18 cellular contexts compared by ENCODE assay signal in the genomic region with DNA sequence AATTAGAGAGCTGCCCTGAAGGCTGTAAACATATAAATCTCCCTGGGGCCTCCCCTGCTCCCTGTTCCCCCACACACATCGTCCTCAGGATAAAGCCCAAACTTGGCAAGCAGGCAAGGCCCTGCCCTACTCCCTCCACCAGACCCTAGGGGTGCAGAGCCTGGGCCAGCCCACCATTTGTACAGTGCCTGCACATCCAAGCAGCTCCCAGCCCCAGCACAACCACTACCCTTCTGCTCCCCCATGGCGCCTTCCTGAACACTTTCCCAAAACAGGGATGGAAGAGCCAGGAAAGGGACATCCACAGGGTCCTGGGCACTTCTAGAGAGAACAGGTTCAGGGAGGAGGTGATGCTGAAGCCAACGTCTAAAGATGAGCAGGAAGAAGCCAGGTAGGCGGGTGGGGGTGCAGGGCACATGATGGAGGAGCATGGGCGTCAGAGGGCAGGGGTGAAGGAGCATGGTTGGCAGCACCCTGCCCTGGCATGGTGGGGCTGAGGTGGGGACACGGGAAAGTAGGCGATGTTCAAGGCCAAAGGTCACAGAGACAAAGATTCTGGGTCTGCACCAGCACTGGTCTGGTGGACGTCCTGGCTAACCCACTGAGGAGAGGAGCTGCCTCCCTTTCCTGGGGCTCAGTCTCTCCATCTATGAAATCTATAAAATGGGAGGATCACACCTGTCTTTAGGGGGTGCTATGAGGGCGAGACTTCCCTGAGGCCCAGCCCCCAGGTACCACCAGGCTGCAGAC.
DNase-seq lines count a peak whose midpoint lies in the region; ATAC-seq and TF ChIP-seq lines count a peak whose summit lies in the region.
"Had no signal": no experiment of that assay in that cellular context is flagged by ENCODE, and none has a peak within 500 bp of the region (broad histone marks: within the 10 kb centered on the region; RNA-seq: fewer than 3 reads in every experiment).

No MANE protein-coding gene starts in this region.

- H3K27me3 ChIP-seq in WERI-Rb-1 (ENCODE audit: insufficient read depth, low read depth, severe bottlenecking) = no peaks in the 10 kb centered on the region
- H3K27me3 ChIP-seq: SJCRH30 had no signal

- DNase-seq in activated naive CD8-positive, alpha-beta T cell treated with anti-CD3 and anti-CD28 coated beads, Interleukin-2, amount 10 ng/mL, durations not matched to agents 7 days and 5 days = peak; percentile 23
- no peak for DNase-seq in activated naive CD8-positive, alpha-beta T cell treated with anti-CD3 and anti-CD28 coated beads, Interleukin-2, amount 50 U/mL, for 24 hours
- peak; percentile 7 for DNase-seq in WERI-Rb-1
- peak in 1 of 2 experiments; percentile 34 for DNase-seq in mesothelial cell of epicardium (ENCODE audit: low spot score in 2 of 2, unreplicated experiment in 2 of 2)
- DNase-seq in type B pancreatic cell (ENCODE audit: extremely low spot score, unreplicated experiment) = peak; percentile 48
- DNase-seq in amygdala (lab: John Stamatoyannopoulos, UW) = no peak
- no peak for DNase-seq in DMS53 (lab: John Stamatoyannopoulos, UW)
- DNase-seq: activated gamma-delta T cell treated with Interleukin-2 at 50 U/mL for 16 hours; effector memory CD8-positive, alpha-beta T cell; immature natural killer cell; lower lobe of right lung; NCI-H1436; NCI-H2171; PC-3; stimulated activated CD4-positive, alpha-beta T cell treated with anti-CD3 and anti-CD28 coated beads, Interleukin-2, amount 100 ng/mL, for 48 hours had no signal

- no peak overlapping the region for H3K4me3 ChIP-seq in WERI-Rb-1 (ENCODE audit: low read depth, low read length)
- H3K4me3 ChIP-seq: lower lobe of right lung, SJCRH30 had no signal

- peaks cover 2% of the 10 kb centered on the region for H3K27me3 Mint-ChIP-seq in activated naive CD8-positive, alpha-beta T cell treated with anti-CD3 and anti-CD28 coated beads, Interleukin-2, amount 10 ng/mL, durations not matched to agents 7 days and 5 days
- H3K27me3 Mint-ChIP-seq in activated naive CD8-positive, alpha-beta T cell treated with anti-CD3 and anti-CD28 coated beads, Interleukin-2, amount 50 U/mL, for 24 hours = no peaks in the 10 kb centered on the region
- H3K27me3 Mint-ChIP-seq in mesothelial cell of epicardium (ENCODE audit: low read depth) (no peaks in the 10 kb centered on the region), type B pancreatic cell (no peaks in the 10 kb centered on the region)
- H3K27me3 Mint-ChIP-seq: effector memory CD8-positive, alpha-beta T cell had no signal

- H3K9me3 Mint-ChIP-seq in activated naive CD8-positive, alpha-beta T cell treated with anti-CD3 and anti-CD28 coated beads, Interleukin-2, amount 10 ng/mL, durations not matched to agents 7 days and 5 days = no peaks in the 10 kb centered on the region
- no peaks in the 10 kb centered on the region for H3K9me3 Mint-ChIP-seq in activated naive CD8-positive, alpha-beta T cell treated with anti-CD3 and anti-CD28 coated beads, Interleukin-2, amount 50 U/mL, for 24 hours
- H3K9me3 Mint-ChIP-seq in mesothelial cell of epicardium = peaks cover 4% of the 10 kb centered on the region
- no peaks in the 10 kb centered on the region for H3K9me3 Mint-ChIP-seq in type B pancreatic cell
- H3K9me3 Mint-ChIP-seq: CD8-positive, alpha-beta T cell; effector memory CD8-positive, alpha-beta T cell; immature natural killer cell had no signal

- no peaks in the 10 kb centered on the region for H3K36me3 ChIP-seq in WERI-Rb-1
- H3K36me3 ChIP-seq: lower lobe of right lung, SJCRH30 had no signal

- ATAC-seq in activated naive CD8-positive, alpha-beta T cell treated with anti-CD3 and anti-CD28 coated beads, Interleukin-2, amount 10 ng/mL, durations not matched to agents 7 days and 5 days (ENCODE audit: low read depth) = no peak
- ATAC-seq in activated naive CD8-positive, alpha-beta T cell treated with anti-CD3 and anti-CD28 coated beads, Interleukin-2, amount 50 U/mL, for 24 hours = no peak
- no peak for ATAC-seq in GM21447 (IDR thresholded peaks at IDR 0.05; ENCODE audit: unreplicated experiment)
- ATAC-seq: CD8-positive, alpha-beta T cell; effector memory CD8-positive, alpha-beta T cell; PC-3 had no signal

- no peaks in the 10 kb centered on the region for H3K9me3 ChIP-seq in WERI-Rb-1 (ENCODE audit: severe bottlenecking)
- H3K9me3 ChIP-seq: lower lobe of right lung, SJCRH30 had no signal

- no peak overlapping the region for H3K4me3 Mint-ChIP-seq in activated naive CD8-positive, alpha-beta T cell treated with anti-CD3 and anti-CD28 coated beads, Interleukin-2, amount 10 ng/mL, durations not matched to agents 7 days and 5 days
- H3K4me3 Mint-ChIP-seq in activated naive CD8-positive, alpha-beta T cell treated with anti-CD3 and anti-CD28 coated beads, Interleukin-2, amount 50 U/mL, for 24 hours = no peak overlapping the region
- H3K4me3 Mint-ChIP-seq in mesothelial cell of epicardium (no peak overlapping the region), type B pancreatic cell (no peak overlapping the region)
- H3K4me3 Mint-ChIP-seq: CD8-positive, alpha-beta T cell; effector memory CD8-positive, alpha-beta T cell; immature natural killer cell had no signal

- peak overlapping the region; percentile 38 for H3K27ac Mint-ChIP-seq in activated naive CD8-positive, alpha-beta T cell treated with anti-CD3 and anti-CD28 coated beads, Interleukin-2, amount 10 ng/mL, durations not matched to agents 7 days and 5 days
- no peak overlapping the region for H3K27ac Mint-ChIP-seq in activated naive CD8-positive, alpha-beta T cell treated with anti-CD3 and anti-CD28 coated beads, Interleukin-2, amount 50 U/mL, for 24 hours
- H3K27ac Mint-ChIP-seq in mesothelial cell of epicardium (peak overlapping the region; percentile 92), type B pancreatic cell (peak overlapping the region; percentile 46)
- H3K27ac Mint-ChIP-seq: CD8-positive, alpha-beta T cell; effector memory CD8-positive, alpha-beta T cell; immature natural killer cell had no signal

- POLR2A ChIA-PET in activated naive CD8-positive, alpha-beta T cell treated with anti-CD3 and anti-CD28 coated beads, Interleukin-2, amount 10 ng/mL, durations not matched to agents 7 days and 5 days (lab: Charles Lee) = no interaction called here

- H3K27ac ChIP-seq in WERI-Rb-1 = no peak overlapping the region
- H3K27ac ChIP-seq: lower lobe of right lung, SJCRH30 had no signal

- no peak for TF ChIP-seq CTCF in WERI-Rb-1 (IDR thresholded peaks at IDR 0.05; ENCODE audit: low read depth, low read length)
- TF ChIP-seq CTCF in mesothelial cell of epicardium (IDR thresholded peaks at IDR 0.05; ENCODE audit: unreplicated experiment) = no peak
- TF ChIP-seq CTCF in type B pancreatic cell (conservative IDR thresholded peaks at IDR 0.05) = no peak

- H3K4me1 Mint-ChIP-seq in activated naive CD8-positive, alpha-beta T cell treated with anti-CD3 and anti-CD28 coated beads, Interleukin-2, amount 10 ng/mL, durations not matched to agents 7 days and 5 days = peaks cover 12% of the 10 kb centered on the region
- no peaks in the 10 kb centered on the region for H3K4me1 Mint-ChIP-seq in activated naive CD8-positive, alpha-beta T cell treated with anti-CD3 and anti-CD28 coated beads, Interleukin-2, amount 50 U/mL, for 24 hours
- peaks cover 31% of the 10 kb centered on the region for H3K4me1 Mint-ChIP-seq in mesothelial cell of epicardium
- peaks cover 19% of the 10 kb centered on the region for H3K4me1 Mint-ChIP-seq in type B pancreatic cell (ENCODE audit: unreplicated experiment)
- H3K4me1 Mint-ChIP-seq: immature natural killer cell had no signal

- H3K36me3 Mint-ChIP-seq in activated naive CD8-positive, alpha-beta T cell treated with anti-CD3 and anti-CD28 coated beads, Interleukin-2, amount 10 ng/mL, durations not matched to agents 7 days and 5 days = no peaks in the 10 kb centered on the region
- no peaks in the 10 kb centered on the region for H3K36me3 Mint-ChIP-seq in activated naive CD8-positive, alpha-beta T cell treated with anti-CD3 and anti-CD28 coated beads, Interleukin-2, amount 50 U/mL, for 24 hours (ENCODE audit: low read depth)
- H3K36me3 Mint-ChIP-seq in mesothelial cell of epicardium = no peaks in the 10 kb centered on the region
- no peaks in the 10 kb centered on the region for H3K36me3 Mint-ChIP-seq in type B pancreatic cell
- H3K36me3 Mint-ChIP-seq: CD8-positive, alpha-beta T cell; immature natural killer cell had no signal

Comparison
In these comparisons a context has a peak if more than half of its experiments do, and no peak if none do; other contexts are left out.
1. DNase-seq: peak in activated naive CD8-positive, alpha-beta T cell treated with anti-CD3 and anti-CD28 coated beads, Interleukin-2, amount 10 ng/mL, durations not matched to agents 7 days and 5 days (single experiment), WERI-Rb-1 (single experiment) and type B pancreatic cell (single experiment); none in activated naive CD8-positive, alpha-beta T cell treated with anti-CD3 and anti-CD28 coated beads, Interleukin-2, amount 50 U/mL, for 24 hours (single experiment), amygdala (0 of 56) and DMS53 (single experiment).